ENCODE assay signal across 1 cellular context in genomic region chr17:48878920-48879898, GRCh38.
TF ChIP-seq lines count a peak whose summit lies in the region.

No MANE protein-coding gene starts in this region.

TF ChIP-seq in GM12878, 131 proteins besides CTCF, POLR2A, EP300 and RAD21 (continued from another document):
- TF ChIP-seq IRF3 (IDR thresholded peaks at IDR 0.05) (peak; percentile 27; the same call in 1 of the 2 replicates), YY1 (IDR thresholded peaks at IDR 0.05; ENCODE audit: low read depth, low read length) (0 out of 2 replicates have a peak, but pooled peaks have one; percentile 49), IRF4 (IDR thresholded peaks at IDR 0.05; ENCODE audit: low read depth, low read length) (0 out of 2 replicates have a peak, but pooled peaks have one; percentile 7), REST (IDR thresholded peaks at IDR 0.05; ENCODE audit: low read depth, low read length) (peak; percentile 44; the same call in 1 of the 2 replicates), ZNF384 (IDR thresholded peaks at IDR 0.05; ENCODE audit: borderline replicate concordance, low read depth, low read length) (peak; percentile 85), RB1 (IDR thresholded peaks at IDR 0.05; ENCODE audit: borderline replicate concordance) (peak; percentile 78; the same call in 1 of the 2 replicates), BHLHE40 (IDR thresholded peaks at IDR 0.05; ENCODE audit: borderline replicate concordance in 1 of 2, low read depth in 2 of 2, low read length in 1 of 2) (0 out of 4 replicates have a peak, but pooled peaks of 1 of the 2 experiments have one; percentile 24), NBN (IDR thresholded peaks at IDR 0.05) (peak; percentile 55; the same call in 1 of the 2 replicates), SMC3 (IDR thresholded peaks at IDR 0.05; ENCODE audit: borderline replicate concordance, low read length) (peak; percentile 99), EGR1 (IDR thresholded peaks at IDR 0.05; ENCODE audit: borderline replicate concordance in 1 of 2, low read depth in 2 of 2, low read length in 2 of 2) (0 out of 3 replicates have a peak, but pooled peaks of 1 of the 2 experiments have one; percentile 19), CREM (IDR thresholded peaks at IDR 0.05; ENCODE audit: low read depth) (no peak), MLLT1 (IDR thresholded peaks at IDR 0.05) (peak; percentile 53; the same call in 1 of the 2 replicates), GABPA (IDR thresholded peaks at IDR 0.05; ENCODE audit: low read depth) (no peak), HDAC2 (IDR thresholded peaks at IDR 0.05) (no peak), USF2 (IDR thresholded peaks at IDR 0.05; ENCODE audit: borderline replicate concordance, low read depth, low read length) (no peak)
